Comparison of ENCODE assay signal across 9 cellular contexts in the genomic region with DNA sequence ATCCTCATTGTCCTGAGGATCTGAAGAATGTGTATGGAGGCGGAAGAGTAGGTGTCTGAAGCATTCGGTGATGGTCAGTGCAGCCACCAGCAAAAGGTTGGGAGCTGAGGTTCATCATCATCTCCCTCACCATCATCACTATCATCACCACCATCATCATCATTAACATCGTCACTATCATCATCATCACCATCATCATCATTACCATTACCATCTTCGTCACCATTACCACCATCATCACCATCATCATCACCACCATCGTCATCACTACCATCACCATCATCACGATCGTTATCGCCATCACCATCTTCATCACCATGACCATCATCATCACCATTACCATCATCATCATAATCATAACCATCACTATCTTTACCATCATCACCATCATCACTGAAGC.
"Had no signal": no experiment of that assay in that cellular context is flagged by ENCODE, and none has a peak within 500 bp of the region (broad histone marks: within the 10 kb centered on the region; RNA-seq: fewer than 3 reads in every experiment).

No MANE protein-coding gene starts in this region.

- H3K27me3 Mint-ChIP-seq: IgD-negative memory B cell had no signal

- H3K4me3 Mint-ChIP-seq: H9, HFFc6, IgD-negative memory B cell had no signal

- DNase-seq: GM23248, GOT3, H9, HCEC 1CT, HFFc6, KBM-7 had no signal

- H3K27ac Mint-ChIP-seq: H9, HFFc6, IgD-negative memory B cell had no signal

- H3K27ac ChIP-seq: GM23248, HL-60 had no signal

- H3K36me3 Mint-ChIP-seq: IgD-negative memory B cell had no signal

- H3K4me3 ChIP-seq: GM23248 had no signal

- H3K4me1 Mint-ChIP-seq: IgD-negative memory B cell had no signal

- FAIRE-seq: H54 had no signal
